In the genomic region with DNA sequence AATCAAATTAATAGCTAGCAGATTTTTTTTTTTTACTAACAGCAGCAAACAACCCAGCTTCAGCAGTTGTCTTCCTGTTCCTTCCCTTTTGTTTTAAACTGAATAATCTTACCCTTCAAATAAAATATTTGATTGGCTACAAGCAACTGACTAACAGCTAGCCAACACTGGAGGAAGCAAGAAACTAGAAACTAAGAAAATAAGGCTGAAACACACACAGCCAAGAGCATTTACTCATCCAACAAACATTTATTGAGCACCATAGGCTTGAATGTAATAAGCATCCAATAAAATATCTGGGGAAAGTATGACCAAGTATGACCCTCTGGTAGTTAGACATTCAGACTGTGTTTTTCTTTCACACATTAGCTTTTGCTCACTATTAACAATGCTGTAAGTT, we compare ENCODE assay signal across 21 cellular contexts.
A peak's percentile ranks its signal among the peaks of the same experiment; 100 is the strongest.
DNase-seq lines count a peak whose midpoint lies in the region; ATAC-seq and TF ChIP-seq lines count a peak whose summit lies in the region.
"Had no signal": no experiment of that assay in that cellular context is flagged by ENCODE, and none has a peak within 500 bp of the region (broad histone marks: within the 10 kb centered on the region; RNA-seq: fewer than 3 reads in every experiment).

No MANE protein-coding gene starts in this region.

- peak overlapping the region in 5 of 9 donors; percentile 7 to 40 (median 21) for H3K27ac Mint-ChIP-seq in naive thymus-derived CD4-positive, alpha-beta T cell
- H3K27ac Mint-ChIP-seq in progenitor cell of endocrine pancreas = no peak overlapping the region
- H3K27ac Mint-ChIP-seq: activated naive CD4-positive, alpha-beta T cell treated with anti-CD3 and anti-CD28 coated beads for 36 hours; stimulated activated naive CD8-positive, alpha-beta T cell treated with anti-CD3 and anti-CD28 coated beads, Interleukin-15, Interleukin-2, amounts not matched to agents 100 ng/mL and 50 ng/mL, for 24 hours had no signal

- H3K27me3 ChIP-seq in brain microvascular endothelial cell (replicated peaks) (no peaks in the 10 kb centered on the region), aorta (ENCODE audit: control insufficient read depth in 1 of 2, insufficient read depth in 2 of 2, low read length in 1 of 2) (no peaks in the 10 kb centered on the region)
- H3K27me3 ChIP-seq in naive thymus-derived CD4-positive, alpha-beta T cell (ENCODE audit: control insufficient read depth in 2 of 2, insufficient read depth in 2 of 2, low read length in 2 of 2) = no peaks in the 10 kb centered on the region
- H3K27me3 ChIP-seq: body of pancreas, esophagus muscularis mucosa, Peyer's patch had no signal

- H3K9me3 Mint-ChIP-seq in naive thymus-derived CD4-positive, alpha-beta T cell = peaks cover 4 to 39% (median 18%) of the 10 kb centered on the region in 11 donors
- H3K9me3 Mint-ChIP-seq in progenitor cell of endocrine pancreas (ENCODE audit: low read depth) = peaks cover 7% of the 10 kb centered on the region

- TF ChIP-seq CTCF in brain microvascular endothelial cell (IDR thresholded peaks at IDR 0.05; ENCODE audit: low read depth, low read length, missing control alignments) (no peak), progenitor cell of endocrine pancreas (IDR thresholded peaks at IDR 0.05; ENCODE audit: unreplicated experiment) (no peak)

- peaks cover 18 to 52% (median 45%) of the 10 kb centered on the region in 7 donors for H3K4me1 Mint-ChIP-seq in naive thymus-derived CD4-positive, alpha-beta T cell
- peaks cover 29% of the 10 kb centered on the region for H3K4me1 Mint-ChIP-seq in progenitor cell of endocrine pancreas (ENCODE audit: low read depth)

- H3K4me3 Mint-ChIP-seq in naive thymus-derived CD4-positive, alpha-beta T cell = peak overlapping the region in 2 of 10 donors; percentile 23 to 63
- H3K4me3 Mint-ChIP-seq in progenitor cell of endocrine pancreas (ENCODE audit: low read depth) = no peak overlapping the region
- H3K4me3 Mint-ChIP-seq: activated naive CD4-positive, alpha-beta T cell treated with anti-CD3 and anti-CD28 coated beads for 36 hours; stimulated activated naive CD8-positive, alpha-beta T cell treated with anti-CD3 and anti-CD28 coated beads, Interleukin-15, Interleukin-2, amounts not matched to agents 100 ng/mL and 50 ng/mL, for 24 hours had no signal

- ATAC-seq in naive thymus-derived CD4-positive, alpha-beta T cell = no peak
- ATAC-seq in aorta (ENCODE audit: low FRiP score) = no peak
- ATAC-seq: body of pancreas had no signal

- H3K4me1 ChIP-seq in naive thymus-derived CD4-positive, alpha-beta T cell (ENCODE audit: control insufficient read depth in 2 of 2, insufficient read depth in 2 of 2, low read length in 2 of 2) = peaks cover 5 to 10% of the 10 kb centered on the region in 2 donors
- no peaks in the 10 kb centered on the region for H3K4me1 ChIP-seq in aorta (ENCODE audit: control insufficient read depth in 1 of 2, insufficient read depth in 2 of 2, low read length in 2 of 2)
- H3K4me1 ChIP-seq: esophagus muscularis mucosa, Peyer's patch had no signal

- CTCF ChIA-PET in naive thymus-derived CD4-positive, alpha-beta T cell (lab: Charles Lee) = no interaction called here

- H3K27me3 Mint-ChIP-seq in naive thymus-derived CD4-positive, alpha-beta T cell = no peaks in the 10 kb centered on the region
- H3K27me3 Mint-ChIP-seq in progenitor cell of endocrine pancreas = no peaks in the 10 kb centered on the region
- H3K27me3 Mint-ChIP-seq: stimulated activated naive CD8-positive, alpha-beta T cell treated with anti-CD3 and anti-CD28 coated beads, Interleukin-15, Interleukin-2, amounts not matched to agents 100 ng/mL and 50 ng/mL, for 24 hours had no signal

- H3K4me3 ChIP-seq in brain microvascular endothelial cell (ENCODE audit: low read depth, low read length) (no peak overlapping the region), aorta (ENCODE audit: low read length in 2 of 2) (no peak overlapping the region)
- H3K4me3 ChIP-seq in naive thymus-derived CD4-positive, alpha-beta T cell (ENCODE audit: low read length) = no peak overlapping the region
- H3K4me3 ChIP-seq: body of pancreas, esophagus muscularis mucosa, Peyer's patch, SK-N-MC had no signal

- intact Hi-C loops in naive thymus-derived CD4-positive, alpha-beta T cell (cut with micrococcal nuclease) = no loop called here
- intact Hi-C loops in aorta (cut with DNase I) = no loop called here

- in situ Hi-C loops in brain microvascular endothelial cell (cut with HindIII; ENCODE audit: low pct_ligation_motif_present, low sequenced_read_pairs) = no loop called here

- peaks cover 0 to 6% (median 0%) of the 10 kb centered on the region in 3 experiments for H3K9me3 ChIP-seq in naive thymus-derived CD4-positive, alpha-beta T cell (ENCODE audit: control insufficient read depth in 2 of 3, low read length in 3 of 3)
- no peaks in the 10 kb centered on the region for H3K9me3 ChIP-seq in aorta (ENCODE audit: control insufficient read depth, low read length)
- H3K9me3 ChIP-seq: body of pancreas, Caco-2, esophagus muscularis mucosa, Peyer's patch had no signal

- POLR2A ChIA-PET in naive thymus-derived CD4-positive, alpha-beta T cell (lab: Charles Lee) = no interaction called here

- DNase-seq in AG20443 (ENCODE audit: low spot score) (peak; percentile 12), HCEC 1CT (peak; percentile 47), brain microvascular endothelial cell (peak; percentile 11), aorta (no peak), NCI-H510A treated with DMSO at 0.1 percent for 48 hours (lab: John Stamatoyannopoulos, UW) (no peak), progenitor cell of endocrine pancreas (ENCODE audit: low spot score, unreplicated experiment) (no peak), NCI-H82 (lab: John Stamatoyannopoulos, UW) (no peak)
- no peak for DNase-seq in naive thymus-derived CD4-positive, alpha-beta T cell
- DNase-seq: activated CD4-positive, alpha-beta T cell treated with anti-CD3 and anti-CD28 coated beads, Interleukin-2, amount 50 U/mL, for 4 hours; activated naive CD4-positive, alpha-beta T cell treated with anti-CD3 and anti-CD28 coated beads for 36 hours; activated T-cell treated with anti-CD3 and anti-CD28 coated beads for 4 hours; body of pancreas; Caco-2; GDM1; NCI-H2107; NCI-H748 treated with DMSO at 0.1 percent for 48 hours; Peyer's patch; retina had no signal

- H3K36me3 Mint-ChIP-seq in naive thymus-derived CD4-positive, alpha-beta T cell = peaks cover 11 to 31% (median 24%) of the 10 kb centered on the region in 5 donors
- peaks cover 2% of the 10 kb centered on the region for H3K36me3 Mint-ChIP-seq in progenitor cell of endocrine pancreas (ENCODE audit: insufficient read depth)

- H3K36me3 ChIP-seq in brain microvascular endothelial cell (replicated peaks) (no peaks in the 10 kb centered on the region), aorta (ENCODE audit: control insufficient read depth in 1 of 2, insufficient read depth in 2 of 2, low read length in 1 of 2) (no peaks in the 10 kb centered on the region)
- no peaks in the 10 kb centered on the region for H3K36me3 ChIP-seq in naive thymus-derived CD4-positive, alpha-beta T cell (ENCODE audit: control insufficient read depth in 2 of 3, insufficient read depth in 3 of 3, low read length in 3 of 3)
- H3K36me3 ChIP-seq: esophagus muscularis mucosa, Peyer's patch had no signal

- H3K27ac ChIP-seq in brain microvascular endothelial cell = no peak overlapping the region
- H3K27ac ChIP-seq in naive thymus-derived CD4-positive, alpha-beta T cell (ENCODE audit: low read depth, low read length) = no peak overlapping the region
- H3K27ac ChIP-seq in aorta (ENCODE audit: low read depth in 1 of 2, low read length in 2 of 2) = no peak overlapping the region
- H3K27ac ChIP-seq: body of pancreas, esophagus muscularis mucosa, Peyer's patch had no signal

Comparison
In these comparisons a context has a peak if more than half of its experiments do, and no peak if none do; other contexts are left out.
1. DNase-seq: peak in AG20443 (single experiment), HCEC 1CT (single experiment) and brain microvascular endothelial cell (single experiment); none in naive thymus-derived CD4-positive, alpha-beta T cell (0 of 9), aorta (0 of 2), NCI-H510A treated with DMSO at 0.1 percent for 48 hours (single experiment), progenitor cell of endocrine pancreas (single experiment) and NCI-H82 (single experiment).